18 cellular contexts compared by ENCODE assay signal in genomic region chr5:943874-944620, GRCh38. TPM values are rescaled to one million over a fixed set of nuclear protein-coding genes. Genes with fewer than 3 reads are reported as not detected.
DNase-seq lines count a peak whose midpoint lies in the region; ATAC-seq and TF ChIP-seq lines count a peak whose summit lies in the region.
"Had no signal": no experiment of that assay in that cellular context is flagged by ENCODE, and none has a peak within 500 bp of the region (broad histone marks: within the 10 kb centered on the region; RNA-seq: fewer than 3 reads in every experiment).

No MANE protein-coding gene starts in this region.

- 0 out of 2 replicates have a peak, but pooled peaks have one; percentile 27 for ATAC-seq in HCT116
- no peak for ATAC-seq in sciatic nerve
- no peak for ATAC-seq in GM19351 (IDR thresholded peaks at IDR 0.05; ENCODE audit: unreplicated experiment)
- ATAC-seq: activated CD4-positive, alpha-beta T cell treated with anti-CD3 and anti-CD28 coated beads for 36 hours; PC-3; stimulated activated memory B cell treated with anti-CD40 and anti-IgM and Interleukin-4, amounts not matched to agents 10 μg/mL and 1 μg/mL and 100 μg/mL, for 72 hours had no signal

- no peaks in the 10 kb centered on the region for H4K20me1 ChIP-seq in HCT116 (ENCODE audit: insufficient read depth)

- TF ChIP-seq POLR2A in HCT116 (IDR thresholded peaks at IDR 0.05; ENCODE audit: borderline replicate concordance, extremely low read depth, insufficient read depth, insufficient read length), result no peak

- no peaks in the 10 kb centered on the region for H3K79me2 ChIP-seq in HCT116 (ENCODE audit: insufficient read depth, low read length)

- H3K4me3 ChIP-seq in HCT116 (replicated peaks in 1 of 2; ENCODE audit: low read depth in 1 of 2, low read length in 2 of 2), result no peak overlapping the region
- H3K4me3 ChIP-seq: lung had no signal

- H2AFZ ChIP-seq in HCT116 (ENCODE audit: low read depth, low read length, poor library complexity, severe bottlenecking), result no peak overlapping the region

- no peaks in the 10 kb centered on the region for H3K9me2 ChIP-seq in HCT116 (ENCODE audit: insufficient read depth)

- DNase-seq in HCT116 (ENCODE audit: low read depth, low spot score) (no peak), NCI-H524 treated with DMSO at 0.1 percent for 48 hours (lab: John Stamatoyannopoulos, UW) (peak; percentile 69), chondrocyte (ENCODE audit: low spot score) (peak; percentile 66), sciatic nerve (ENCODE audit: low spot score) (peak; percentile 37), GM19240 (ENCODE audit: insufficient read length, low spot score) (no peak), DMS153 treated with DMSO at 0.1 percent for 48 hours (lab: John Stamatoyannopoulos, UW; ENCODE audit: unreplicated experiment) (no peak)
- DNase-seq: activated CD4-positive, alpha-beta T cell treated with anti-CD3 and anti-CD28 coated beads for 36 hours; activated T-cell treated with anti-CD3 and anti-CD28 coated beads, Interleukin-2, amount 50 U/mL, for 1 hour; KG1; NCI-H1436; NCI-H446 treated with DMSO at 0.1 percent for 48 hours; PC-3; T-cell had no signal

- no peaks in the 10 kb centered on the region for H3K9me3 Mint-ChIP-seq in chondrocyte (ENCODE audit: low read depth)
- H3K9me3 Mint-ChIP-seq: central memory CD8-positive, alpha-beta T cell; T-cell had no signal

- H3K4me3 Mint-ChIP-seq in chondrocyte (ENCODE audit: unreplicated experiment), result no peak overlapping the region
- H3K4me3 Mint-ChIP-seq: activated CD4-positive, alpha-beta T cell treated with anti-CD3 and anti-CD28 coated beads for 36 hours; central memory CD8-positive, alpha-beta T cell; stimulated activated memory B cell treated with anti-CD40 and anti-IgM and Interleukin-4, amounts not matched to agents 10 μg/mL and 1 μg/mL and 100 μg/mL, for 72 hours; T-cell had no signal

- H3K9me3 ChIP-seq in HCT116 (ENCODE audit: control insufficient read depth in 1 of 2, insufficient read depth in 1 of 2, low read depth in 1 of 2, low read length in 2 of 2), result no peaks in the 10 kb centered on the region

- RAD21 ChIA-PET in HCT116 (lab: Charles Lee; ENCODE audit: low non-redundant PET in 1 of 2, low total read pairs in 2 of 2, uncharacterized antibody in 2 of 2, unreplicated experiment in 2 of 2), result no interaction called here

- TF ChIP-seq CTCF in HCT116 (IDR thresholded peaks at IDR 0.05 in 2 of 3, conservative IDR thresholded peaks at IDR 0.05 in 1 of 3; ENCODE audit: borderline replicate concordance in 1 of 3, insufficient read depth in 1 of 3, low read depth in 2 of 3, low read length in 2 of 3) (no peak), chondrocyte (IDR thresholded peaks at IDR 0.05) (no peak)

- intact Hi-C loops in HCT116 (cut with micrococcal nuclease) (no loop called here), sciatic nerve (cut with DNase I) (no loop called here)

- no peaks in the 10 kb centered on the region for H3K36me3 Mint-ChIP-seq in chondrocyte (ENCODE audit: low read depth)
- H3K36me3 Mint-ChIP-seq: stimulated activated memory B cell treated with anti-CD40 and anti-IgM and Interleukin-4, amounts not matched to agents 10 μg/mL and 1 μg/mL and 100 μg/mL, for 72 hours; T-cell had no signal

- POLR2A ChIA-PET in HCT116 (lab: Charles Lee), result no interaction called here

- no peak overlapping the region for H3K27ac Mint-ChIP-seq in chondrocyte (ENCODE audit: unreplicated experiment)
- H3K27ac Mint-ChIP-seq: activated CD4-positive, alpha-beta T cell treated with anti-CD3 and anti-CD28 coated beads for 36 hours; stimulated activated memory B cell treated with anti-CD40 and anti-IgM and Interleukin-4, amounts not matched to agents 10 μg/mL and 1 μg/mL and 100 μg/mL, for 72 hours; T-cell had no signal

- no peaks in the 10 kb centered on the region for H3K36me3 ChIP-seq in HCT116 (ENCODE audit: control insufficient read depth in 1 of 2, insufficient read depth in 2 of 2, low read length in 2 of 2)

- no TSS peak for BruUV-seq in HCT116 (replicated peaks; lab: Mats Ljungman, UMichigan)

- H3K27me3 Mint-ChIP-seq in chondrocyte (ENCODE audit: low read depth), result peaks cover 76% of the 10 kb centered on the region

- no peak overlapping the region for H3K27ac ChIP-seq in HCT116 (ENCODE audit: low read depth, low read length)
- H3K27ac ChIP-seq: C4-2B had no signal

- no peak overlapping the region for H3K4me2 ChIP-seq in HCT116 (ENCODE audit: low read length)

- CTCF ChIA-PET in HCT116 (lab: Charles Lee), result no interaction called here

- no peak for TF ChIP-seq RAD21 in HCT116 (IDR thresholded peaks at IDR 0.05; ENCODE audit: low read depth)

- peaks cover 8% of the 10 kb centered on the region for H3K4me1 Mint-ChIP-seq in chondrocyte (ENCODE audit: low read depth)
- H3K4me1 Mint-ChIP-seq: activated CD4-positive, alpha-beta T cell treated with anti-CD3 and anti-CD28 coated beads for 36 hours; central memory CD8-positive, alpha-beta T cell; T-cell had no signal

- no peaks in the 10 kb centered on the region for H3K4me1 ChIP-seq in HCT116 (ENCODE audit: control insufficient read depth in 1 of 2, insufficient read depth in 2 of 2, low read length in 2 of 2)

- H3K9ac ChIP-seq in HCT116 (ENCODE audit: low read length), result no peak overlapping the region

- H3K27me3 ChIP-seq in HCT116 (ENCODE audit: insufficient read depth, low read length), result peaks cover 47% of the 10 kb centered on the region

TF ChIP-seq in HCT116, 20 proteins besides CTCF, POLR2A, EP300 and RAD21:
- no peak for TF ChIP-seq ATF3 (IDR thresholded peaks at IDR 0.05)
- no peak for TF ChIP-seq SRF (IDR thresholded peaks at IDR 0.05; ENCODE audit: low read depth)
- no peak for TF ChIP-seq MAX (IDR thresholded peaks at IDR 0.05)
- no peak for TF ChIP-seq CEBPB (IDR thresholded peaks at IDR 0.05; ENCODE audit: low read depth)
TF ChIP-seq in HCT116: peak in this region for 0.

RNA-seq across cellular contexts. Expression of gene TRIP13, which starts 51.4 kb away (rescaled TPM):
- 45.0 TPM for total RNA-seq in HCT116 (2021; ENCODE audit: unreplicated experiment)
- polyA plus RNA-seq in HCT116 (2012), result 18.0 and 29.3 TPM in 2 replicates
- total RNA-seq in chondrocyte, result 4.9 to 8.1 TPM (median 6.4 TPM) in 3 replicates
- 0.89 TPM for total RNA-seq in sciatic nerve

RNA-seq across cellular contexts. Expression of gene BRD9, which starts 51.4 kb away (rescaled TPM):
- total RNA-seq in HCT116 (2021; ENCODE audit: unreplicated experiment) (54.6 TPM), chondrocyte (26.5 to 30.4 TPM (median 30.1 TPM) in 3 replicates), sciatic nerve (38.5 TPM)
- polyA plus RNA-seq in HCT116 (2012), result 33.0 and 35.4 TPM in 2 replicates

Comparison
In these comparisons a context has a peak if more than half of its experiments do, and no peak if none do; other contexts are left out.
1. DNase-seq: peak in NCI-H524 treated with DMSO at 0.1 percent for 48 hours (single experiment), chondrocyte (single experiment) and sciatic nerve (single experiment); none in HCT116 (single experiment), GM19240 (single experiment) and DMS153 treated with DMSO at 0.1 percent for 48 hours (single experiment).